8 cellular contexts compared by ENCODE assay signal in the genomic region with DNA sequence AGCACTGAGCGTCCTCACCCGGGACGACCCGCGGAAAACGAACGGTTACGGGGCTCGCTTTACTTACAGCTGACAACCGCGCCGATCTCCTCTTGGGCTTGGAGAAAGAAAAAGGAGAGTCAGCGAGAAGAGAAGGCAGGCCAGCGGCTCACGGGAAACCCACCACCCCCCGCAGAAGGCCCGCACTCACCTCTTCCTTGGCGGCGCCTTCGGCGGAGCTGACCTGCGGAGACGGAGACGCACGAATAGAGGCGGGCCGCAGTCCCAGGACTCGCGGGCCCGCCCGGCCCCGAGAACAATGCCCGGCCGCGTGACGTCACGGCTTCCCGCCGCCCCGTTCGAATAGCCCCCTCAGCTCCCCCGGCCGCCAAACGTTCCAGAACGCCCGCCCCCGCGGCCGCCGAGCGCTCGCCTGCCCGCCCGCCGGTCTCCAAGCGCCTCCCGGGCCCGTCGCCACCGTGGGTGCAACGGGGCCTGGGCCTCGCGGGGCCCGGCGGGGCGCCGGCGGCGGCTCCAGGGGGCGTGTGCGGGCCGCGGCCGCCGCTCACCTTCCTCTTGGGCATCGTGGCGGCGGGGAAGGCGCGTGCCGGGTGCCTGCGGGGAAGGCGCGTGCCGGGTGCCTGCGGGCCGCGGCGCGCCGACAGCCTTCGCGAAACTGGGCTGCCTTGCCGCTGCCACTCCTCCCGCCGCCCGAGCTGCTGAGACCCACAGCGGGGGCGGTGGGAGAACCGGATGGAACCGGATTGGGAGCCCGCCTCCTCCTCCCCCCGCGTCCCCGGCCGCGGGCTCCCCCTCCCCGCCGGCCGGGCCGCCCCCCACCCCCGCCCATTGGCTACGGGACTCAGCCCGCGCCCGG. TPM values are rescaled to one million over a fixed set of nuclear protein-coding genes. Genes with fewer than 3 reads are reported as not detected.
DNase-seq lines count a peak whose midpoint lies in the region; ATAC-seq and TF ChIP-seq lines count a peak whose summit lies in the region.

A gene with protein sequence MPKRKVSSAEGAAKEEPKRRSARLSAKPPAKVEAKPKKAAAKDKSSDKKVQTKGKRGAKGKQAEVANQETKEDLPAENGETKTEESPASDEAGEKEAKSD (minus strand): TSS at position 734 of the 856 bp plus-strand sequence. CDS start 171 bp downstream, at position 563.

- peak; percentile 95 for DNase-seq in GM12865 (ENCODE audit: low read depth)
- DNase-seq in NCI-H1417 (lab: John Stamatoyannopoulos, UW) = peak; percentile 96 to 99 (median 98)
- peak; percentile 88 for DNase-seq in activated naive CD8-positive, alpha-beta T cell treated with anti-CD3 and anti-CD28 coated beads, Interleukin-2, amount 10 ng/mL, durations not matched to agents 7 days and 5 days
- DNase-seq in cardiac muscle cell (ENCODE audit: low read depth in 1 of 2, low spot score in 1 of 2) = peak; percentile 93 to 94
- peak; percentile 63 to 95 (median 78) for DNase-seq in posterior cingulate gyrus
- peak; percentile 93 for DNase-seq in type B pancreatic cell (ENCODE audit: extremely low spot score, unreplicated experiment)

- H3K27me3 Mint-ChIP-seq in activated naive CD8-positive, alpha-beta T cell treated with anti-CD3 and anti-CD28 coated beads, Interleukin-2, amount 10 ng/mL, durations not matched to agents 7 days and 5 days = peaks cover 4% of the 10 kb centered on the region
- no peaks in the 10 kb centered on the region for H3K27me3 Mint-ChIP-seq in type B pancreatic cell

- no peaks in the 10 kb centered on the region for H3K9me2 ChIP-seq in SU-DHL-6 (replicated peaks; ENCODE audit: insufficient read depth, low read length)

- peaks cover 43% of the 10 kb centered on the region for H3K79me2 ChIP-seq in SU-DHL-6 (ENCODE audit: insufficient read depth, low read length)

- POLR2A ChIA-PET in activated naive CD8-positive, alpha-beta T cell treated with anti-CD3 and anti-CD28 coated beads, Interleukin-2, amount 10 ng/mL, durations not matched to agents 7 days and 5 days (lab: Charles Lee) = interaction anchor here (0.7 to 6.6 kb wide), 10 partner anchors 10 to 165 kb away, joined by 3 to 78 read pairs (median 11); partner anchors contain the start of genes BRWD1, LCA5L and PSMG1

- H3K27me3 ChIP-seq in SU-DHL-6 (ENCODE audit: low read length) (no peaks in the 10 kb centered on the region), cardiac muscle cell (no peaks in the 10 kb centered on the region)

- no peaks in the 10 kb centered on the region for H3K9me3 Mint-ChIP-seq in activated naive CD8-positive, alpha-beta T cell treated with anti-CD3 and anti-CD28 coated beads, Interleukin-2, amount 10 ng/mL, durations not matched to agents 7 days and 5 days
- no peaks in the 10 kb centered on the region for H3K9me3 Mint-ChIP-seq in type B pancreatic cell

- peak; percentile 59 for ATAC-seq in HG02759 (IDR thresholded peaks at IDR 0.05; ENCODE audit: unreplicated experiment)
- peak; percentile 32 for ATAC-seq in activated naive CD8-positive, alpha-beta T cell treated with anti-CD3 and anti-CD28 coated beads, Interleukin-2, amount 10 ng/mL, durations not matched to agents 7 days and 5 days (ENCODE audit: low read depth)

- H3K4me1 ChIP-seq in cardiac muscle cell (ENCODE audit: low read depth) = peaks cover 27% of the 10 kb centered on the region

- H4K20me1 ChIP-seq in SU-DHL-6 (ENCODE audit: low read depth, low read length) = peaks cover 6% of the 10 kb centered on the region

- peaks cover 59% of the 10 kb centered on the region for H3F3A ChIP-seq in SU-DHL-6 (ENCODE audit: insufficient read depth)

- peak within 1 kb of the TSS; percentile 99 for H3K9ac ChIP-seq in SU-DHL-6 (ENCODE audit: low read length)

- peak within 1 kb of the TSS; percentile 100 for H3K27ac Mint-ChIP-seq in activated naive CD8-positive, alpha-beta T cell treated with anti-CD3 and anti-CD28 coated beads, Interleukin-2, amount 10 ng/mL, durations not matched to agents 7 days and 5 days
- peak within 1 kb of the TSS; percentile 99 for H3K27ac Mint-ChIP-seq in type B pancreatic cell

- peaks cover 35% of the 10 kb centered on the region for H3K4me1 Mint-ChIP-seq in activated naive CD8-positive, alpha-beta T cell treated with anti-CD3 and anti-CD28 coated beads, Interleukin-2, amount 10 ng/mL, durations not matched to agents 7 days and 5 days
- H3K4me1 Mint-ChIP-seq in type B pancreatic cell (ENCODE audit: unreplicated experiment) = peaks cover 26% of the 10 kb centered on the region

- H3K36me3 ChIP-seq in SU-DHL-6 (ENCODE audit: low read length) (peaks cover 46% of the 10 kb centered on the region), cardiac muscle cell (peaks cover 24% of the 10 kb centered on the region)

- H2AFZ ChIP-seq in SU-DHL-6 (ENCODE audit: low read depth, low read length, severe bottlenecking) = peak within 1 kb of the TSS; percentile 36

- peak within 1 kb of the TSS; percentile 74 for H3K4me3 ChIP-seq in GM12865 (ENCODE audit: low read depth, low read length)
- H3K4me3 ChIP-seq in SU-DHL-6 (ENCODE audit: insufficient read depth, low read length, poor library complexity, severe bottlenecking) = peak within 1 kb of the TSS; percentile 100
- H3K4me3 ChIP-seq in cardiac muscle cell = peak within 1 kb of the TSS; percentile 94

- H3K4me2 ChIP-seq in SU-DHL-6 (ENCODE audit: low read depth, low read length, poor library complexity, severe bottlenecking) = peak within 1 kb of the TSS; percentile 78

- H3K9me3 ChIP-seq in SU-DHL-6 (ENCODE audit: insufficient read depth, low read length) (no peaks in the 10 kb centered on the region), cardiac muscle cell (ENCODE audit: low read depth) (no peaks in the 10 kb centered on the region)

- peak within 1 kb of the TSS; percentile 94 for H3K27ac ChIP-seq in SU-DHL-6 (ENCODE audit: low read depth, low read length)
- peak within 1 kb of the TSS; percentile 95 for H3K27ac ChIP-seq in cardiac muscle cell

- intact Hi-C loops in posterior cingulate gyrus (cut with DNase I) = loop anchor here (1.0 to 2.0 kb wide), 2 partner anchors 36 to 40 kb away; partner anchors contain the start of gene BRWD1

- no peak for TF ChIP-seq CTCF in GM12865 (IDR thresholded peaks at IDR 0.05; ENCODE audit: insufficient read depth, low read depth, low read length, missing control alignments)
- no peak for TF ChIP-seq CTCF in SU-DHL-6 (IDR thresholded peaks at IDR 0.05; ENCODE audit: insufficient read depth, low read length, poor library complexity, severe bottlenecking)
- no peak for TF ChIP-seq CTCF in cardiac muscle cell (IDR thresholded peaks at IDR 0.05; ENCODE audit: low read depth, low read length)
- no peak for TF ChIP-seq CTCF in type B pancreatic cell (conservative IDR thresholded peaks at IDR 0.05)

- H3K36me3 Mint-ChIP-seq in activated naive CD8-positive, alpha-beta T cell treated with anti-CD3 and anti-CD28 coated beads, Interleukin-2, amount 10 ng/mL, durations not matched to agents 7 days and 5 days = peaks cover 27% of the 10 kb centered on the region
- H3K36me3 Mint-ChIP-seq in type B pancreatic cell = peaks cover 33% of the 10 kb centered on the region

- H3K4me3 Mint-ChIP-seq in activated naive CD8-positive, alpha-beta T cell treated with anti-CD3 and anti-CD28 coated beads, Interleukin-2, amount 10 ng/mL, durations not matched to agents 7 days and 5 days = peak within 1 kb of the TSS; percentile 99
- H3K4me3 Mint-ChIP-seq in type B pancreatic cell = peak within 1 kb of the TSS; percentile 96

RNA-seq across cellular contexts. Expression of the gene that starts here (rescaled TPM):
- total RNA-seq in activated naive CD8-positive, alpha-beta T cell treated with anti-CD3 and anti-CD28 coated beads, Interleukin-2, amount 10 ng/mL, durations not matched to agents 7 days and 5 days = 100 to 1,000 TPM; 363 to 369 TPM
- 258 and 375 TPM in 2 replicates for total RNA-seq in cardiac muscle cell
- polyA plus RNA-seq in cardiac muscle cell = 559 and 612 TPM in 2 replicates
- 466 and 479 TPM in 2 replicates for total RNA-seq in type B pancreatic cell (ENCODE audit: low replicate concordance)

Comparison
In these comparisons a context has a peak if more than half of its experiments do, and no peak if none do; other contexts are left out.
1. Peak in every context shown above with its lines: DNase-seq, ATAC-seq, H3K4me3 ChIP-seq and H3K27ac ChIP-seq.